Comparison of ENCODE assay signal across 22 cellular contexts in genomic region chr16:14496786-14497185, GRCh38.
A peak's percentile ranks its signal among the peaks of the same experiment; 100 is the strongest.
DNase-seq lines count a peak whose midpoint lies in the region; ATAC-seq and TF ChIP-seq lines count a peak whose summit lies in the region.
"Had no signal": no experiment of that assay in that cellular context is flagged by ENCODE, and none has a peak within 500 bp of the region (broad histone marks: within the 10 kb centered on the region; RNA-seq: fewer than 3 reads in every experiment).

No MANE protein-coding gene starts in this region.

- peaks cover 60% of the 10 kb centered on the region for H3K4me1 Mint-ChIP-seq in WTC11
- H3K4me1 Mint-ChIP-seq in natural killer cell treated with Interleukin-12 subunit alpha and Interleukin-12 subunit beta and Interleukin-15 and Interleukin-18, amount 100 ng/mL, for 72 hours (ENCODE audit: low read depth in 2 of 2): peaks cover 49 to 53% of the 10 kb centered on the region in 2 donors

- H3K4me1 ChIP-seq in cardiac muscle cell (ENCODE audit: low read depth) (peaks cover 22% of the 10 kb centered on the region), skeletal muscle tissue (ENCODE audit: control insufficient read depth in 3 of 3, insufficient read depth in 3 of 3, low read length in 3 of 3) (peaks cover 25 to 37% (median 31%) of the 10 kb centered on the region in 3 donors)

- H3K27me3 ChIP-seq in cardiac muscle cell (no peaks in the 10 kb centered on the region), skeletal muscle tissue (ENCODE audit: control insufficient read depth in 3 of 3, insufficient read depth in 3 of 3, low read length in 3 of 3) (no peaks in the 10 kb centered on the region)
- H3K27me3 ChIP-seq: esophagus squamous epithelium, gastroesophageal sphincter, SJCRH30, transverse colon had no signal

- CTCF ChIA-PET in WTC11 (lab: Charles Lee): no interaction called here

- H3K27ac ChIP-seq in cardiac muscle cell (peak overlapping the region; percentile 39), skeletal muscle tissue (ENCODE audit: low read depth, low read length) (peak overlapping the region; percentile 86)
- H3K27ac ChIP-seq: gastroesophageal sphincter, lower lobe of right lung, SJCRH30, transverse colon had no signal

- H3K36me3 Mint-ChIP-seq in WTC11: no peaks in the 10 kb centered on the region
- peaks cover 10% of the 10 kb centered on the region for H3K36me3 Mint-ChIP-seq in natural killer cell treated with Interleukin-12 subunit alpha and Interleukin-12 subunit beta and Interleukin-15 and Interleukin-18, amount 100 ng/mL, for 72 hours

- no peaks in the 10 kb centered on the region for H3K27me3 Mint-ChIP-seq in WTC11 (ENCODE audit: low read depth)
- no peaks in the 10 kb centered on the region for H3K27me3 Mint-ChIP-seq in natural killer cell treated with Interleukin-12 subunit alpha and Interleukin-12 subunit beta and Interleukin-15 and Interleukin-18, amount 100 ng/mL, for 72 hours
- H3K27me3 Mint-ChIP-seq: activated naive CD4-positive, alpha-beta T cell treated with anti-CD3 and anti-CD28 coated beads, Interleukin-2, amount 10 ng/mL, durations not matched to agents 7 days and 5 days had no signal

- no peak for TF ChIP-seq CTCF in cardiac muscle cell (IDR thresholded peaks at IDR 0.05; ENCODE audit: low read depth, low read length)
- TF ChIP-seq CTCF in WTC11 (IDR thresholded peaks at IDR 0.05): no peak

- no peaks in the 10 kb centered on the region for H3K9me3 Mint-ChIP-seq in WTC11
- H3K9me3 Mint-ChIP-seq in natural killer cell treated with Interleukin-12 subunit alpha and Interleukin-12 subunit beta and Interleukin-15 and Interleukin-18, amount 100 ng/mL, for 72 hours: no peaks in the 10 kb centered on the region
- H3K9me3 Mint-ChIP-seq: activated naive CD4-positive, alpha-beta T cell treated with anti-CD3 and anti-CD28 coated beads, Interleukin-2, amount 10 ng/mL, durations not matched to agents 7 days and 5 days; activated T-helper 1 cell treated with anti-CD3 and anti-CD28 coated beads, Interleukin-12 subunit alpha, Interleukin-12 subunit beta, Interleukin-2, Interleukin-4 antibody, amounts not matched to agents 30 ng/mL and 10 ng/mL and 1 ng/mL, durations not matched to agents 14 hours and 24 hours and 36 hours had no signal

- peak overlapping the region in 2 of 3 donors; percentile 51 to 55 for H3K9ac ChIP-seq in skeletal muscle tissue (ENCODE audit: low read depth in 1 of 3, low read length in 3 of 3)

- H3K27ac Mint-ChIP-seq in WTC11: peak overlapping the region; percentile 2; the same call in 1 of the 2 replicates
- H3K27ac Mint-ChIP-seq in natural killer cell treated with Interleukin-12 subunit alpha and Interleukin-12 subunit beta and Interleukin-15 and Interleukin-18, amount 100 ng/mL, for 72 hours: no peak overlapping the region
- H3K27ac Mint-ChIP-seq: activated naive CD4-positive, alpha-beta T cell treated with anti-CD3 and anti-CD28 coated beads, Interleukin-2, amount 10 ng/mL, durations not matched to agents 7 days and 5 days; activated T-helper 1 cell treated with anti-CD3 and anti-CD28 coated beads, Interleukin-12 subunit alpha, Interleukin-12 subunit beta, Interleukin-2, Interleukin-4 antibody, amounts not matched to agents 30 ng/mL and 10 ng/mL and 1 ng/mL, durations not matched to agents 14 hours and 24 hours and 36 hours had no signal

- POLR2A ChIA-PET in WTC11 (lab: Charles Lee): no interaction called here

- no peaks in the 10 kb centered on the region for H3K36me3 ChIP-seq in cardiac muscle cell
- H3K36me3 ChIP-seq in skeletal muscle tissue (ENCODE audit: control insufficient read depth in 3 of 3, insufficient read depth in 3 of 3, low read length in 3 of 3): peaks cover 0 to 4% (median 0%) of the 10 kb centered on the region in 3 donors
- H3K36me3 ChIP-seq: esophagus squamous epithelium, gastroesophageal sphincter, lower lobe of right lung, SJCRH30, transverse colon had no signal

- H3K4me3 ChIP-seq in cardiac muscle cell (no peak overlapping the region), skeletal muscle tissue (ENCODE audit: low read length in 3 of 3) (no peak overlapping the region)
- H3K4me3 ChIP-seq: esophagus squamous epithelium, gastroesophageal sphincter, lower lobe of right lung, SJCRH30, transverse colon had no signal

- ATAC-seq in left cardiac atrium: no peak
- ATAC-seq in WTC11: no peak
- no peak for ATAC-seq in natural killer cell treated with Interleukin-12 subunit alpha and Interleukin-12 subunit beta and Interleukin-15 and Interleukin-18, amount 100 ng/mL, for 72 hours
- ATAC-seq: activated CD4-positive, CD25-positive, alpha-beta regulatory T cell treated with anti-CD3 and anti-CD28 coated beads, Interleukin-2, amount 50 U/mL, for 24 hours; gastroesophageal sphincter had no signal

- no peak overlapping the region for H3K4me3 Mint-ChIP-seq in WTC11
- no peak overlapping the region for H3K4me3 Mint-ChIP-seq in natural killer cell treated with Interleukin-12 subunit alpha and Interleukin-12 subunit beta and Interleukin-15 and Interleukin-18, amount 100 ng/mL, for 72 hours
- H3K4me3 Mint-ChIP-seq: activated naive CD4-positive, alpha-beta T cell treated with anti-CD3 and anti-CD28 coated beads, Interleukin-2, amount 10 ng/mL, durations not matched to agents 7 days and 5 days; activated T-helper 1 cell treated with anti-CD3 and anti-CD28 coated beads, Interleukin-12 subunit alpha, Interleukin-12 subunit beta, Interleukin-2, Interleukin-4 antibody, amounts not matched to agents 30 ng/mL and 10 ng/mL and 1 ng/mL, durations not matched to agents 14 hours and 24 hours and 36 hours had no signal

- intact Hi-C loops in left cardiac atrium (cut with DNase I): no loop called here

- H3K9me3 ChIP-seq in cardiac muscle cell (ENCODE audit: low read depth) (no peaks in the 10 kb centered on the region), skeletal muscle tissue (ENCODE audit: control insufficient read depth in 3 of 3, low read length in 3 of 3) (no peaks in the 10 kb centered on the region)
- H3K9me3 ChIP-seq: esophagus squamous epithelium, gastroesophageal sphincter, lower lobe of right lung, SJCRH30, transverse colon had no signal

- no peak for DNase-seq in cardiac muscle cell (ENCODE audit: low read depth in 1 of 2, low spot score in 1 of 2)
- DNase-seq in left cardiac atrium: no peak
- no peak for DNase-seq in WTC11 (ENCODE audit: low spot score)
- DNase-seq in left kidney (ENCODE audit: low read depth, low spot score): peak; percentile 33
- DNase-seq in NCI-H226: no peak
- DNase-seq in NCI-H510A (lab: John Stamatoyannopoulos, UW): no peak
- no peak for DNase-seq in natural killer cell treated with Interleukin-12 subunit alpha and Interleukin-12 subunit beta and Interleukin-15 and Interleukin-18, amount 100 ng/mL, for 72 hours (ENCODE audit: low spot score)
- DNase-seq: activated CD4-positive, alpha-beta T cell treated with anti-CD3 and anti-CD28 coated beads, Interleukin-2, amount 50 U/mL, for 48 hours; activated naive CD4-positive, alpha-beta T cell treated with anti-CD3 and anti-CD28 coated beads, Interleukin-2, amount 10 ng/mL, durations not matched to agents 7 days and 5 days; esophagus squamous epithelium; lower lobe of right lung; NCI-H1092; NCI-H187; NCI-H526; SJCRH30; small intestine; stimulated activated CD4-positive, alpha-beta T cell treated with anti-CD3 and anti-CD28 coated beads, Interleukin-1b, Interleukin-23, amount 100 ng/mL, for 48 hours; transverse colon had no signal

TF ChIP-seq in WTC11, 78 proteins besides CTCF, POLR2A, EP300 and RAD21 (continues in another document):
- TF ChIP-seq PRDM15 (CRISPR knock-in tag; IDR thresholded peaks at IDR 0.05) (no peak), ZBTB21 (CRISPR knock-in tag; IDR thresholded peaks at IDR 0.05; ENCODE audit: borderline replicate concordance) (no peak), TEAD4 (CRISPR knock-in tag; IDR thresholded peaks at IDR 0.05) (no peak), ZNF512 (CRISPR knock-in tag; IDR thresholded peaks at IDR 0.05; ENCODE audit: borderline replicate concordance) (no peak), OVOL2 (CRISPR knock-in tag; IDR thresholded peaks at IDR 0.05; ENCODE audit: borderline replicate concordance) (no peak), ZNF263 (CRISPR knock-in tag; IDR thresholded peaks at IDR 0.05; ENCODE audit: low read depth) (no peak)
